8 cellular contexts compared by ENCODE assay signal in the genomic region with DNA sequence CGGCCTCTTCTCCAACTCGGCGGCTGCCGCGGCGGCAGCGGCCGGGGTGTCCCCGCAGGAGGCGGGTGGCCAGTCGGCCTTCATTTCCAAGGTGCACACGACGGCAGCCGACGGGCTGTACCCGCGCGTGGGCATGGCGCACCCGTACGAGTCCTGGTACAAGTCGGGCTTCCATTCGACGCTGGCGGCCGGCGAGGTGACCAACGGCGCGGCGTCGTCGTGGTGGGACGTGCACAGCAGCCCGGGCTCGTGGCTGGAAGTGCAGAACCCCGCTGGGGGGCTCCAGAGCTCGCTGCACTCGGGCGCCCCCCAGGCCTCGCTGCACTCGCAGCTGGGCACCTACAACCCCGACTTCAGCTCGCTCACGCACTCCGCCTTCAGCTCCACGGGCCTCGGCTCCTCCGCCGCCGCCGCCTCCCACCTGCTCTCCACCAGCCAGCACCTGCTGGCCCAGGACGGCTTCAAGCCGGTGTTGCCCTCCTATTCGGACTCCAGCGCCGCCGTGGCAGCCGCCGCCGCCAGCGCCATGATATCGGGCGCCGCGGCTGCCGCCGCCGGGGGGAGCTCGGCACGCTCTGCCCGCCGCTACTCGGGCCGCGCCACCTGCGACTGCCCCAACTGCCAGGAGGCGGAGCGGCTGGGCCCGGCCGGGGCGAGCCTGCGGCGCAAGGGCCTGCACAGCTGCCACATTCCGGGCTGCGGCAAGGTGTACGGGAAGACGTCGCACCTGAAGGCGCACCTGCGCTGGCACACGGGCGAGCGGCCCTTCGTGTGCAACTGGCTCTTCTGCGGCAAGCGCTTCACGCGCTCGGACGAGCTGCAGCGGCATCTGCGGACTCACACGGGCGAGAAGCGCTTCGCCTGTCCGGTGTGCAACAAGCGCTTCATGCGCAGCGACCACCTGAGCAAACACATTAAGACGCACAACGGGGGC. TPM values are rescaled to one million over a fixed set of nuclear protein-coding genes. Genes with fewer than 3 reads are reported as not detected.
DNase-seq lines count a peak whose midpoint lies in the region; ATAC-seq and TF ChIP-seq lines count a peak whose summit lies in the region.

No MANE protein-coding gene starts in this region.

- ATAC-seq in GM21619 (IDR thresholded peaks at IDR 0.05; ENCODE audit: unreplicated experiment): peak; percentile 36
- peak; percentile 61 to 63 for ATAC-seq in stimulated activated naive B cell treated with anti-CD40 and anti-IgM and Interleukin-4, amounts not matched to agents 10 μg/mL and 1 μg/mL and 100 μg/mL, for 72 hours (replicated peaks)
- ATAC-seq in GM19467 (IDR thresholded peaks at IDR 0.05; ENCODE audit: unreplicated experiment): no peak

- H3K4me3 ChIP-seq in hepatocyte: peak overlapping the region; percentile 12

- H4K20me1 ChIP-seq in hepatocyte (ENCODE audit: insufficient read depth, poor library complexity, severe bottlenecking): peaks cover 2% of the 10 kb centered on the region

- no peaks in the 10 kb centered on the region for H3K9me3 ChIP-seq in hepatocyte (ENCODE audit: low read depth)

- DNase-seq in DMS53 (lab: John Stamatoyannopoulos, UW) (peak; percentile 91), NCI-H2171 treated with DMSO at 0.1 percent for 48 hours (lab: John Stamatoyannopoulos, UW) (peak; percentile 62), hepatocyte (ENCODE audit: low spot score) (peak; percentile 71)
- DNase-seq in activated T-cell treated with anti-CD3 and anti-CD28 coated beads, Interleukin-2, amount 50 U/mL, for 48 hours: peak; percentile 68 to 74
- DNase-seq in stimulated activated naive B cell treated with anti-CD40 and anti-IgM and Interleukin-4, amounts not matched to agents 10 μg/mL and 1 μg/mL and 100 μg/mL, for 72 hours: no peak
- no peak for DNase-seq in effector CD4-positive, alpha-beta T cell

- H3K4me3 Mint-ChIP-seq in stimulated activated naive B cell treated with anti-CD40 and anti-IgM and Interleukin-4, amounts not matched to agents 10 μg/mL and 1 μg/mL and 100 μg/mL, for 72 hours: peak overlapping the region; percentile 80 to 83

- no peaks in the 10 kb centered on the region for H3K79me2 ChIP-seq in hepatocyte

- peaks cover 29% of the 10 kb centered on the region for H3K4me1 ChIP-seq in hepatocyte (ENCODE audit: insufficient read depth)

- no peak overlapping the region for H3K27ac ChIP-seq in hepatocyte

- peaks cover 23 to 54% of the 10 kb centered on the region in 2 donors for H3K4me1 Mint-ChIP-seq in stimulated activated naive B cell treated with anti-CD40 and anti-IgM and Interleukin-4, amounts not matched to agents 10 μg/mL and 1 μg/mL and 100 μg/mL, for 72 hours

- H3K27me3 Mint-ChIP-seq in stimulated activated naive B cell treated with anti-CD40 and anti-IgM and Interleukin-4, amounts not matched to agents 10 μg/mL and 1 μg/mL and 100 μg/mL, for 72 hours: peaks cover 48 to 62% of the 10 kb centered on the region in 2 donors

- no peaks in the 10 kb centered on the region for H3K36me3 ChIP-seq in hepatocyte (replicated peaks; ENCODE audit: insufficient read depth, low read depth)

- H2AFZ ChIP-seq in hepatocyte: peak overlapping the region; percentile 69

- peak overlapping the region; percentile 89 for H3K4me2 ChIP-seq in hepatocyte

- 1% methylated on average over 96 of the region's 113 CpGs for WGBS in hepatocyte (ENCODE audit: low lambda C conversion rate, missing lambda C conversion rate)

- TF ChIP-seq CTCF in hepatocyte (IDR thresholded peaks at IDR 0.05; ENCODE audit: poor library complexity): peak; percentile 20

- no peaks in the 10 kb centered on the region for H3K9me3 Mint-ChIP-seq in stimulated activated naive B cell treated with anti-CD40 and anti-IgM and Interleukin-4, amounts not matched to agents 10 μg/mL and 1 μg/mL and 100 μg/mL, for 72 hours

- H3K36me3 Mint-ChIP-seq in stimulated activated naive B cell treated with anti-CD40 and anti-IgM and Interleukin-4, amounts not matched to agents 10 μg/mL and 1 μg/mL and 100 μg/mL, for 72 hours: peaks cover 1 to 4% of the 10 kb centered on the region in 2 donors

- H3K9me2 ChIP-seq in hepatocyte (replicated peaks; ENCODE audit: insufficient read depth): no peaks in the 10 kb centered on the region

- H3K27me3 ChIP-seq in hepatocyte: peaks cover 92% of the 10 kb centered on the region

- peak overlapping the region; percentile 65 for H3K27ac Mint-ChIP-seq in stimulated activated naive B cell treated with anti-CD40 and anti-IgM and Interleukin-4, amounts not matched to agents 10 μg/mL and 1 μg/mL and 100 μg/mL, for 72 hours

RNA-seq across cellular contexts. Expression of a gene that starts 1.9 kb away (rescaled TPM):
- total RNA-seq in hepatocyte: not detected in 2 replicates
- polyA plus RNA-seq in hepatocyte: 0.29 and 0.30 TPM in 2 replicates

RNA-seq across cellular contexts. Expression of a gene that starts 58.9 kb away (rescaled TPM):
- 30.4 and 31.4 TPM in 2 replicates for total RNA-seq in hepatocyte
- 19.9 and 24.5 TPM in 2 replicates for polyA plus RNA-seq in hepatocyte

Comparison
In these comparisons a context has a peak if more than half of its experiments do, and no peak if none do; other contexts are left out.
1. DNase-seq: peak in DMS53 (single experiment), NCI-H2171 treated with DMSO at 0.1 percent for 48 hours (single experiment), activated T-cell treated with anti-CD3 and anti-CD28 coated beads, Interleukin-2, amount 50 U/mL, for 48 hours (2 of 2) and hepatocyte (single experiment); none in stimulated activated naive B cell treated with anti-CD40 and anti-IgM and Interleukin-4, amounts not matched to agents 10 μg/mL and 1 μg/mL and 100 μg/mL, for 72 hours (single experiment) and effector CD4-positive, alpha-beta T cell (single experiment).